ENCODE assay signal across 15 cellular contexts in genomic region chr11:47433991-47434786, GRCh38. TPM values are rescaled to one million over a fixed set of nuclear protein-coding genes. Genes with fewer than 3 reads are reported as not detected.
DNase-seq lines count a peak whose midpoint lies in the region; ATAC-seq and TF ChIP-seq lines count a peak whose summit lies in the region.
"Had no signal": no experiment of that assay in that cellular context is flagged by ENCODE, and none has a peak within 500 bp of the region (broad histone marks: within the 10 kb centered on the region; RNA-seq: fewer than 3 reads in every experiment).

No MANE protein-coding gene starts in this region.

- TF ChIP-seq CTCF in cardiac fibroblast (IDR thresholded peaks at IDR 0.05; ENCODE audit: low read depth, low read length) = no peak

- DNase-seq in AG08395 (ENCODE audit: low spot score) (peak; percentile 90), MG63 (peak; percentile 93), cardiac fibroblast (ENCODE audit: low read depth in 2 of 2) (peak; percentile 57 to 75), myocyte (ENCODE audit: low read depth) (peak; percentile 65), occipital lobe (lab: John Stamatoyannopoulos, UW) (no peak), COLO668 (lab: John Stamatoyannopoulos, UW; ENCODE audit: unreplicated experiment) (no peak), T-helper 9 cell (no peak)
- DNase-seq: activated CD8-positive, alpha-beta memory T cell treated with anti-CD3 and anti-CD28 coated beads, Interleukin-2, amount 50 U/mL, for 4 hours; CD4-positive, CD25-positive, alpha-beta regulatory T cell; endodermal cell; naive B cell; SIG-M5; spleen had no signal

- H3K27me3 ChIP-seq in MG63 = no peaks in the 10 kb centered on the region
- H3K27me3 ChIP-seq: spleen had no signal

- ATAC-seq in HG03025 (IDR thresholded peaks at IDR 0.05; ENCODE audit: low FRiP score, unreplicated experiment) = no peak

- H3K4me3 ChIP-seq in MG63 (no peak overlapping the region), cardiac fibroblast (replicated peaks in 1 of 2; ENCODE audit: low read depth in 2 of 2, low read length in 2 of 2) (no peak overlapping the region)
- H3K4me3 ChIP-seq: spleen had no signal

- H3K9me3 ChIP-seq in MG63 = no peaks in the 10 kb centered on the region

- no peaks in the 10 kb centered on the region for H3K36me3 ChIP-seq in MG63
- H3K36me3 ChIP-seq: spleen had no signal

RNA-seq across cellular contexts. Expression of gene PSMC3, which starts 8.0 kb away (rescaled TPM):
- 147 and 165 TPM in 2 replicates for total RNA-seq in MG63 (2014; rRNA removed; shearing (Covaris generic); ENCODE audit: low replicate concordance)
- total RNA-seq in myocyte (257 and 296 TPM in 2 replicates), occipital lobe (69.1 TPM)
- 272 TPM for polyA plus RNA-seq in myocyte (2012)

RNA-seq across cellular contexts. Expression of gene RAPSN, which starts 14.7 kb away (rescaled TPM):
- total RNA-seq in MG63 (2014; rRNA removed; shearing (Covaris generic); ENCODE audit: low replicate concordance) = 0.16 TPM in 1 of 2 replicates, not detected in the other
- total RNA-seq in myocyte (321 and 358 TPM in 2 replicates), occipital lobe (not detected)
- polyA plus RNA-seq in myocyte (2012) = 191 TPM
- polyA plus RNA-seq: CD4-positive, CD25-positive, alpha-beta regulatory T cell had no signal

RNA-seq across cellular contexts. Expression of gene SLC39A13, which starts 25.8 kb away (rescaled TPM):
- total RNA-seq in MG63 (2014; rRNA removed; shearing (Covaris generic); ENCODE audit: low replicate concordance) = 34.0 and 51.1 TPM in 2 replicates
- total RNA-seq in myocyte (124 and 131 TPM in 2 replicates), occipital lobe (8.9 TPM)
- 126 TPM for polyA plus RNA-seq in myocyte (2012)

RNA-seq across cellular contexts. Expression of gene SPI1, which starts 55.8 kb away (rescaled TPM):
- not detected in 2 replicates for total RNA-seq in MG63 (2014; rRNA removed; shearing (Covaris generic); ENCODE audit: low replicate concordance)
- total RNA-seq in myocyte (not detected in 2 replicates), occipital lobe (0.78 TPM)
- polyA plus RNA-seq in myocyte (2012) = not detected
- total RNA-seq: endodermal cell, NCI-H460 had no signal

Comparison
In these comparisons a context has a peak if more than half of its experiments do, and no peak if none do; other contexts are left out.
1. DNase-seq: peak in AG08395 (single experiment), MG63 (single experiment), cardiac fibroblast (2 of 2) and myocyte (single experiment); none in occipital lobe (single experiment), COLO668 (single experiment) and T-helper 9 cell (single experiment).
2. RNA of gene RAPSN, which starts 14.7 kb away (total RNA-seq): 321 to 358 TPM in myocyte; 0.16 TPM in MG63 and not detected in occipital lobe (single experiment); every median in the first group is over 100 times any median in the second.